11 cellular contexts compared by ENCODE assay signal in genomic region chr17:81432873-81433451, GRCh38. TPM values are rescaled to one million over a fixed set of nuclear protein-coding genes. Genes with fewer than 3 reads are reported as not detected.
DNase-seq lines count a peak whose midpoint lies in the region; ATAC-seq and TF ChIP-seq lines count a peak whose summit lies in the region.
"Had no signal": no experiment of that assay in that cellular context is flagged by ENCODE, and none has a peak within 500 bp of the region (broad histone marks: within the 10 kb centered on the region; RNA-seq: fewer than 3 reads in every experiment).

No MANE protein-coding gene starts in this region.

- no peak for TF ChIP-seq CTCF in prostate gland (IDR thresholded peaks at IDR 0.05)

- H3K36me3 ChIP-seq in GM23248 (ENCODE audit: low read depth) (no peaks in the 10 kb centered on the region), prostate gland (no peaks in the 10 kb centered on the region)
- H3K36me3 ChIP-seq: cardiac muscle cell had no signal

- H3K4me3 Mint-ChIP-seq in stimulated activated memory B cell treated with anti-CD40 and anti-IgM and Interleukin-4, amounts not matched to agents 10 μg/mL and 1 μg/mL and 100 μg/mL, for 72 hours, result no peak overlapping the region
- H3K4me3 Mint-ChIP-seq: activated CD4-positive, alpha-beta T cell treated with anti-CD3 and anti-CD28 coated beads, Interleukin-2, amount 10 ng/mL, durations not matched to agents 24 days and 14 days; naive B cell had no signal

- WGBS in GM23248 (ENCODE audit: low coverage in 1 of 2, low lambda C conversion rate in 2 of 2, missing lambda C conversion rate in 2 of 2), 2 experiments, result 82 to 86% methylated on average over 12 to 13 of the region's 13 CpGs
- WGBS in prostate gland, result 60% methylated on average over 13 of the region's 13 CpGs

- H3K9me2 ChIP-seq in GM23248 (ENCODE audit: insufficient read depth), result no peaks in the 10 kb centered on the region

- no peaks in the 10 kb centered on the region for H4K20me1 ChIP-seq in GM23248 (ENCODE audit: insufficient read depth)

- H3K9me3 ChIP-seq in GM23248 (ENCODE audit: low read depth) (no peaks in the 10 kb centered on the region), prostate gland (no peaks in the 10 kb centered on the region)

- no peak overlapping the region for H3K27ac Mint-ChIP-seq in stimulated activated memory B cell treated with anti-CD40 and anti-IgM and Interleukin-4, amounts not matched to agents 10 μg/mL and 1 μg/mL and 100 μg/mL, for 72 hours
- H3K27ac Mint-ChIP-seq: activated CD4-positive, alpha-beta T cell treated with anti-CD3 and anti-CD28 coated beads, Interleukin-2, amount 10 ng/mL, durations not matched to agents 24 days and 14 days; naive B cell had no signal

- in situ Hi-C loops in GM23248 (cut with MboI), result no loop called here

- no peaks in the 10 kb centered on the region for H3F3A ChIP-seq in GM23248 (ENCODE audit: insufficient read depth)

- ATAC-seq in stimulated activated naive CD8-positive, alpha-beta T cell treated with anti-CD3 and anti-CD28 coated beads, Interleukin-15, Interleukin-2, amounts not matched to agents 100 U/mL and 50 U/mL, for 24 hours, result no peak
- ATAC-seq in stimulated activated memory B cell treated with anti-CD40 and anti-IgM and Interleukin-4, amounts not matched to agents 10 μg/mL and 1 μg/mL and 100 μg/mL, for 72 hours, result no peak
- no peak for ATAC-seq in HG03108 (IDR thresholded peaks at IDR 0.05; ENCODE audit: unreplicated experiment)
- ATAC-seq: SK-N-SH treated with all-trans-retinoic acid at 6 μM for 48 hours had no signal

- H3K27me3 ChIP-seq in GM23248 (replicated peaks; ENCODE audit: insufficient read depth) (no peaks in the 10 kb centered on the region), prostate gland (replicated peaks; ENCODE audit: insufficient read depth) (no peaks in the 10 kb centered on the region)
- H3K27me3 ChIP-seq: cardiac muscle cell had no signal

- H3K9me3 Mint-ChIP-seq in stimulated activated memory B cell treated with anti-CD40 and anti-IgM and Interleukin-4, amounts not matched to agents 10 μg/mL and 1 μg/mL and 100 μg/mL, for 72 hours, result no peaks in the 10 kb centered on the region
- H3K9me3 Mint-ChIP-seq: activated CD4-positive, alpha-beta T cell treated with anti-CD3 and anti-CD28 coated beads, Interleukin-2, amount 10 ng/mL, durations not matched to agents 24 days and 14 days; naive B cell had no signal

- no peak overlapping the region for H3K9ac ChIP-seq in GM23248

- peaks cover 9% of the 10 kb centered on the region for H3K4me1 Mint-ChIP-seq in stimulated activated memory B cell treated with anti-CD40 and anti-IgM and Interleukin-4, amounts not matched to agents 10 μg/mL and 1 μg/mL and 100 μg/mL, for 72 hours
- H3K4me1 Mint-ChIP-seq: activated CD4-positive, alpha-beta T cell treated with anti-CD3 and anti-CD28 coated beads, Interleukin-2, amount 10 ng/mL, durations not matched to agents 24 days and 14 days had no signal

- DNase-seq in GM23248, result peak; percentile 31
- peak; percentile 73 for DNase-seq in NCI-H2029 (lab: John Stamatoyannopoulos, UW)
- DNase-seq in SHP77 (lab: John Stamatoyannopoulos, UW), result peak; percentile 76 to 91
- DNase-seq in prostate gland (ENCODE audit: low spot score), result peak; percentile 69
- no peak for DNase-seq in stimulated activated naive CD8-positive, alpha-beta T cell treated with anti-CD3 and anti-CD28 coated beads, Interleukin-15, Interleukin-2, amounts not matched to agents 100 U/mL and 50 U/mL, for 24 hours
- DNase-seq: activated CD4-positive, alpha-beta T cell treated with anti-CD3 and anti-CD28 coated beads, Interleukin-2, amount 10 ng/mL, durations not matched to agents 24 days and 14 days; naive B cell had no signal

- H3K4me2 ChIP-seq in GM23248 (ENCODE audit: unreplicated experiment), result no peak overlapping the region

- H3K79me2 ChIP-seq in GM23248 (ENCODE audit: insufficient read depth), result no peaks in the 10 kb centered on the region

- intact Hi-C loops in prostate gland (cut with DNase I), result no loop called here

- H3K27ac ChIP-seq in GM23248 (no peak overlapping the region), prostate gland (no peak overlapping the region)
- H3K27ac ChIP-seq: cardiac muscle cell had no signal

- H3K27me3 Mint-ChIP-seq in stimulated activated memory B cell treated with anti-CD40 and anti-IgM and Interleukin-4, amounts not matched to agents 10 μg/mL and 1 μg/mL and 100 μg/mL, for 72 hours, result peaks cover 78% of the 10 kb centered on the region

- peaks cover 13% of the 10 kb centered on the region for H3K4me1 ChIP-seq in GM23248 (ENCODE audit: insufficient read depth)
- peaks cover 34% of the 10 kb centered on the region for H3K4me1 ChIP-seq in prostate gland (replicated peaks)

- no peaks in the 10 kb centered on the region for H3K36me3 Mint-ChIP-seq in stimulated activated memory B cell treated with anti-CD40 and anti-IgM and Interleukin-4, amounts not matched to agents 10 μg/mL and 1 μg/mL and 100 μg/mL, for 72 hours
- H3K36me3 Mint-ChIP-seq: naive B cell had no signal

- TF ChIP-seq POLR2A in prostate gland (IDR thresholded peaks at IDR 0.05), result no peak

- H3K4me3 ChIP-seq in GM23248, result no peak overlapping the region
- no peak overlapping the region for H3K4me3 ChIP-seq in prostate gland
- H3K4me3 ChIP-seq: cardiac muscle cell had no signal

- H2AFZ ChIP-seq in GM23248, result no peak overlapping the region

RNA-seq across cellular contexts. Expression of gene BAHCC1, which starts 37.7 kb away (rescaled TPM):
- 3.0 and 5.2 TPM in 2 replicates for total RNA-seq in GM23248 (2014; rRNA removed; shearing (Covaris generic))
- polyA plus RNA-seq in GM23248 (2016; fragmentation: Nextera tagmentation; extraction: Ambion mirVana), result 0.91 and 1.3 TPM in 2 replicates
- total RNA-seq in prostate gland, result 10 to 100 TPM; 11.4 to 28.9 TPM
- total RNA-seq: activated CD4-positive, alpha-beta T cell treated with anti-CD3 and anti-CD28 coated beads, Interleukin-2, amount 10 ng/mL, durations not matched to agents 24 days and 14 days had no signal
